In genomic region chr14:57400556-57401494, GRCh38 we compare ENCODE assay signal across 1 cellular context.
TF ChIP-seq lines count a peak whose summit lies in the region.

No MANE protein-coding gene starts in this region.

TF ChIP-seq in A549, 52 proteins besides CTCF, POLR2A, EP300 and RAD21 (continued from another document):
- TF ChIP-seq E2F6 (IDR thresholded peaks at IDR 0.05; ENCODE audit: borderline replicate concordance, low read depth), result no peak
